ENCODE assay signal across 1 cellular context in genomic region chr16:11152205-11152604, GRCh38.
TF ChIP-seq lines count a peak whose summit lies in the region.

No MANE protein-coding gene starts in this region.

TF ChIP-seq in K562, 482 proteins besides CTCF, POLR2A, EP300 and RAD21 (continued from another document):
- TF ChIP-seq TRIM24 (IDR thresholded peaks at IDR 0.05) = peak in 1 of 2 experiments; percentile 40; a peak in 3 of 4 replicates
- TF ChIP-seq MAX (CRISPR knock-in tag; IDR thresholded peaks at IDR 0.05) = peak; percentile 30; the same call in 1 of the 2 replicates
- no peak for TF ChIP-seq HLTF (IDR thresholded peaks at IDR 0.05)
- peak; percentile 76 for TF ChIP-seq NCOR1 (IDR thresholded peaks at IDR 0.05)
- TF ChIP-seq ELF2 (CRISPR knock-in tag; IDR thresholded peaks at IDR 0.05) = no peak
- no peak for TF ChIP-seq CC2D1A (IDR thresholded peaks at IDR 0.05)
- TF ChIP-seq GTF2B (IDR thresholded peaks at IDR 0.05; ENCODE audit: extremely low read depth, insufficient read length) = no peak
- peak; percentile 50; the same call in 1 of the 2 replicates for TF ChIP-seq DMBX1 (CRISPR knock-in tag; IDR thresholded peaks at IDR 0.05; ENCODE audit: borderline replicate concordance)
- TF ChIP-seq KDM1A (IDR thresholded peaks at IDR 0.05) = 0 out of 4 replicates have a peak, but pooled peaks of 1 of the 2 experiments have one; percentile 18
- TF ChIP-seq MAFK (IDR thresholded peaks at IDR 0.05; ENCODE audit: low read length) = no peak
- TF ChIP-seq KLF16 (IDR thresholded peaks at IDR 0.05) = peak; percentile 57; the same call in 1 of the 2 replicates
- TF ChIP-seq CEBPZ (IDR thresholded peaks at IDR 0.05; ENCODE audit: borderline replicate concordance, low read depth, low read length) = no peak
- TF ChIP-seq MAFF (IDR thresholded peaks at IDR 0.05; ENCODE audit: low read length) = no peak
- peak; percentile 56 to 93 for TF ChIP-seq FOXA3 (CRISPR knock-in tag; conservative IDR thresholded peaks at IDR 0.05 in 1 of 2, IDR thresholded peaks at IDR 0.05 in 1 of 2)
- no peak for TF ChIP-seq FOSL1 (tag; conservative IDR thresholded peaks at IDR 0.05)
- TF ChIP-seq CBFA2T3 (IDR thresholded peaks at IDR 0.05) = peak; percentile 92
- TF ChIP-seq REST (CRISPR knock-in tag; IDR thresholded peaks at IDR 0.05; ENCODE audit: low read depth) = no peak
- no peak for TF ChIP-seq ZNF324 (CRISPR knock-in tag; IDR thresholded peaks at IDR 0.05)
- no peak for TF ChIP-seq ERF (CRISPR knock-in tag; IDR thresholded peaks at IDR 0.05)
- no peak for TF ChIP-seq SNIP1 (IDR thresholded peaks at IDR 0.05; ENCODE audit: low read depth)
- TF ChIP-seq FOXP4 (CRISPR knock-in tag; IDR thresholded peaks at IDR 0.05; ENCODE audit: borderline replicate concordance) = no peak
- TF ChIP-seq KLF13 (tag; IDR thresholded peaks at IDR 0.05; ENCODE audit: borderline replicate concordance, low read depth) = no peak
- TF ChIP-seq EGR1 (conservative IDR thresholded peaks at IDR 0.05) = no peak
- no peak for TF ChIP-seq MYC (IDR thresholded peaks at IDR 0.05; ENCODE audit: low read depth, low read length)
- no peak for TF ChIP-seq MYC (CRISPR knock-in tag; IDR thresholded peaks at IDR 0.05; ENCODE audit: borderline replicate concordance, low read depth)
- TF ChIP-seq POLR2AphosphoS5 (IDR thresholded peaks at IDR 0.05; ENCODE audit: control insufficient read depth, insufficient read depth, low read depth, low read length) = peak; percentile 56; the same call in 1 of the 2 replicates
- no peak for TF ChIP-seq HIVEP1 (CRISPR knock-in tag; IDR thresholded peaks at IDR 0.05)
- no peak for TF ChIP-seq CBX8 (IDR thresholded peaks at IDR 0.05; ENCODE audit: borderline replicate concordance, extremely low read depth, low read depth, low read length, poor library complexity, severe bottlenecking)
- TF ChIP-seq HNRNPL (IDR thresholded peaks at IDR 0.05; ENCODE audit: low read depth, low read length) = no peak
- TF ChIP-seq SMAD4 (CRISPR knock-in tag; conservative IDR thresholded peaks at IDR 0.05) = peak; percentile 55; the same call in 1 of the 2 replicates
- TF ChIP-seq UBTF (IDR thresholded peaks at IDR 0.05; ENCODE audit: borderline replicate concordance in 1 of 2, low read depth in 2 of 2, low read length in 2 of 2) = no peak
